ENCODE assay signal across 10 cellular contexts in the genomic region with DNA sequence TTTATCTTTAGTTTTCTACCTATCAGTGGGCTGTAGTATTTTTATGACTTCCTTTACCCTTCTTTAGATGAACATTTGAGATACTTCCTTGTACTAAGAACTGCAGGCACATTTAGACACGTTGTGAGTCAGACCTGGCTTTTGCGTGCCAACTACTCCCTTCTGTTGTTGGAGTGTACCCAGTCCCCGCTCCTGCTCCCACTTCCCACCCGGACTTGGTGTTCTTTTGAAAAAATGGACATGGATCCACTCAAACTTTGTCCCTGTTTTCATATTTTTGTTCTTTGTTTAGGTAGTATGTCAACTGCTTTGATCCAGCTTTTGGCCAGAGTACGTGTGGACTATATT.
DNase-seq lines count a peak whose midpoint lies in the region; ATAC-seq and TF ChIP-seq lines count a peak whose summit lies in the region.
"Had no signal": no experiment of that assay in that cellular context is flagged by ENCODE, and none has a peak within 500 bp of the region (broad histone marks: within the 10 kb centered on the region; RNA-seq: fewer than 3 reads in every experiment).

No MANE protein-coding gene starts in this region.

- WGBS in testis, 2 donors = 44 to 45% methylated on average over 5 of the region's 5 CpGs

- H3K79me2 ChIP-seq in Karpas-422 (ENCODE audit: low read length) = peaks cover 68% of the 10 kb centered on the region

- H3K9me3 ChIP-seq in Karpas-422 (ENCODE audit: low read length) (no peaks in the 10 kb centered on the region), testis (no peaks in the 10 kb centered on the region)

- in situ Hi-C loops in SK-MEL-5 (cut with HindIII; ENCODE audit: low pct_unique_long_range_greater_than_20kb, low sequenced_read_pairs) = no loop called here

- no peak overlapping the region for H3K4me2 ChIP-seq in Karpas-422 (ENCODE audit: low read depth, low read length, poor library complexity, severe bottlenecking)

- H3K27me3 ChIP-seq in Karpas-422 (ENCODE audit: low read length) = no peaks in the 10 kb centered on the region
- H3K27me3 ChIP-seq in testis = no peaks in the 10 kb centered on the region
- H3K27me3 ChIP-seq: BLaER1 treated with 17β-estradiol and CSF1 and Interleukin-3, amounts not matched to agents 10 nM and 100 nM had no signal

- no peak overlapping the region for H2AFZ ChIP-seq in Karpas-422 (ENCODE audit: low read length)

- H3K4me3 ChIP-seq in Karpas-422 (ENCODE audit: low read length) (no peak overlapping the region), testis (no peak overlapping the region)
- H3K4me3 ChIP-seq: BLaER1 treated with 17β-estradiol and CSF1 and Interleukin-3, amounts not matched to agents 10 nM and 100 nM had no signal

- ATAC-seq in Right ventricle myocardium inferior (peak; percentile 39), Right ventricle myocardium superior (ENCODE audit: poor library complexity) (no peak), GM19324 (IDR thresholded peaks at IDR 0.05; ENCODE audit: low FRiP score, unreplicated experiment) (no peak)

- no peaks in the 10 kb centered on the region for H3K9me2 ChIP-seq in Karpas-422 (replicated peaks; ENCODE audit: insufficient read depth, low read length)

- no peaks in the 10 kb centered on the region for H3K36me3 ChIP-seq in Karpas-422 (ENCODE audit: insufficient read depth, low read length)
- H3K36me3 ChIP-seq in testis (ENCODE audit: low read depth, missing control alignments) = no peaks in the 10 kb centered on the region

- peaks cover 7% of the 10 kb centered on the region; the same call in 1 of the 2 replicates for H4K20me1 ChIP-seq in Karpas-422 (ENCODE audit: insufficient read depth, low read depth, low read length)

- H3K4me1 ChIP-seq in Karpas-422 (ENCODE audit: low read length) (peaks cover 15% of the 10 kb centered on the region), testis (no peaks in the 10 kb centered on the region)

- intact Hi-C loops in Right ventricle myocardium inferior (cut with DNase I) (no loop called here), Right ventricle myocardium superior (cut with DNase I) (no loop called here), testis (cut with DNase I; ENCODE audit: low total_unique reads) (no loop called here)

- no peak for TF ChIP-seq POLR2A in testis (IDR thresholded peaks at IDR 0.05)

- DNase-seq in Right ventricle myocardium inferior (ENCODE audit: missing footprints) (no peak), Right ventricle myocardium superior (no peak), SK-MEL-5 (ENCODE audit: low read depth, low spot score) (peak; percentile 67), fibroblast of gingiva (ENCODE audit: low read depth) (peak; percentile 23), superior temporal gyrus (ENCODE audit: extremely low spot score) (peak; percentile 73), Karpas-422 (no peak), testis (no peak)
- DNase-seq: stimulated activated CD4-positive, alpha-beta T cell treated with anti-CD3 and anti-CD28 coated beads, Interleukin-2, amount 100 ng/mL, for 24 hours had no signal

- H3K27ac ChIP-seq in Karpas-422 (ENCODE audit: low read length) = no peak overlapping the region
- H3K27ac ChIP-seq in testis = no peak overlapping the region
- H3K27ac ChIP-seq: BLaER1 treated with 17β-estradiol and CSF1 and Interleukin-3, amounts not matched to agents 10 nM and 100 nM had no signal

- TF ChIP-seq CTCF in testis (IDR thresholded peaks at IDR 0.05) = no peak

- H3K9ac ChIP-seq in Karpas-422 (ENCODE audit: low read length) = no peak overlapping the region
- H3K9ac ChIP-seq: BLaER1 treated with 17β-estradiol and CSF1 and Interleukin-3, amounts not matched to agents 10 nM and 100 nM had no signal

Comparison
In these comparisons a context has a peak if more than half of its experiments do, and no peak if none do; other contexts are left out.
1. DNase-seq: peak in SK-MEL-5 (single experiment), fibroblast of gingiva (single experiment) and superior temporal gyrus (single experiment); none in Right ventricle myocardium inferior (single experiment), Right ventricle myocardium superior (single experiment), Karpas-422 (single experiment) and testis (single experiment).